ENCODE assay signal across 11 cellular contexts in genomic region chr5:170622933-170623332, GRCh38.
"Had no signal": no experiment of that assay in that cellular context is flagged by ENCODE, and none has a peak within 500 bp of the region (broad histone marks: within the 10 kb centered on the region; RNA-seq: fewer than 3 reads in every experiment).

No MANE protein-coding gene starts in this region.

- H3K27ac ChIP-seq: SJSA1, SK-N-MC had no signal

- H3K27me3 ChIP-seq: MG63, SJSA1 had no signal

- H3K36me3 ChIP-seq: MG63, SJSA1 had no signal

- H3K9me3 ChIP-seq: MG63, SJSA1 had no signal

- DNase-seq: NCI-H1105 treated with DMSO at 0.1 percent for 48 hours, NCI-H1417 treated with DMSO at 0.1 percent for 48 hours, NCI-H187, NCI-H2081 treated with DMSO at 0.1 percent for 48 hours, NCI-H2171, NCI-H510A, NCI-H524 treated with DMSO at 0.1 percent for 48 hours, SIG-M5 had no signal

- H3K4me3 ChIP-seq: MG63, SJSA1, SK-N-MC had no signal
